ENCODE assay signal across 9 cellular contexts in the genomic region with DNA sequence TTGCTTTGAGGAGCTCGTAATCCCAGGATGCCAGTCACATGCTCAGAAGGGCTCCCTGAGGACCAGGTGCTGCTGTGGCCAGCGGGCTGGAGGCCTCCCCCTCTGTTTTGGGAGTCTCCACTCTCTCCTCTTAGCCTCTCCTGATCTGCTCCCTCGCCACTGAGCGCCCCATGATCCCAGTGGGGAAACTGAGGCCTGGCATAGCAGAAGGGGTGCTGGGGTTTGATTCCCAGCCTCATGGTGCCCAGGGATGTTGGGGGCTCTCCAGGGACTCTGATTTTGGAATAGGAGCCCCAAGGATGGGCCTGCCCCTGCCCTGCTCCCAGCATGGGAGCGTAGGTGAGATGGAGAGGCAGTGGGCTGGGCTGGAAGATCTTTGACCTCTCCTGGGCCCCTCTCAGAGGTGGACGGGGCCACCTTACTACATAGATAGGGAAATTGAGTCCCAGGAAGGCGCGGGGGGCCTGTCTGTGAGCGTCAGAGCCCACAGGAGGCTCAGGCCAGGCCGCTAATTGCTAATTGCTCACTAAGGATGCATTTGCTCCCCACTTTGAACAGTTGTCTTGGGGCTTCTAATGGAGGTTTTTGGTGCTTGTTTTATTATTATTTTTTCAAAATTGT. TPM values are rescaled to one million over a fixed set of nuclear protein-coding genes. Genes with fewer than 3 reads are reported as not detected.
DNase-seq lines count a peak whose midpoint lies in the region; ATAC-seq and TF ChIP-seq lines count a peak whose summit lies in the region.
"Had no signal": no experiment of that assay in that cellular context is flagged by ENCODE, and none has a peak within 500 bp of the region (broad histone marks: within the 10 kb centered on the region; RNA-seq: fewer than 3 reads in every experiment).

No MANE protein-coding gene starts in this region.

- peak overlapping the region; percentile 97 for H3K27ac ChIP-seq in CD4-positive, alpha-beta T cell (ENCODE audit: low read depth, low read length)
- H3K27ac ChIP-seq in KMS-11: peak overlapping the region; percentile 45
- H3K27ac ChIP-seq in coronary artery: peak overlapping the region in 1 of 2 donors; percentile 39

- no peak for ATAC-seq in CD4-positive, alpha-beta T cell (ENCODE audit: poor library complexity)

- H3K27me3 ChIP-seq in CD4-positive, alpha-beta T cell (ENCODE audit: control insufficient read depth, insufficient read depth, low read length): no peaks in the 10 kb centered on the region
- H3K27me3 ChIP-seq in KMS-11 (ENCODE audit: insufficient read depth, low read depth): no peaks in the 10 kb centered on the region
- H3K27me3 ChIP-seq: brain microvascular endothelial cell had no signal

- H3K9ac ChIP-seq in KMS-11: peak overlapping the region; percentile 72; the same call in 1 of the 2 replicates

- peak overlapping the region; percentile 62 for H3K4me2 ChIP-seq in KMS-11

- H2AFZ ChIP-seq in KMS-11 (ENCODE audit: low read depth): peak overlapping the region; percentile 54

- in situ Hi-C loops in GM13976 (cut with MboI; ENCODE audit: low sequenced_read_pairs, unreplicated experiment): no loop called here

- H3K79me2 ChIP-seq in KMS-11 (ENCODE audit: insufficient read depth, low read depth): no peaks in the 10 kb centered on the region; the same call in 1 of the 2 replicates

- no peaks in the 10 kb centered on the region for H3K27me3 Mint-ChIP-seq in CD4-positive, alpha-beta T cell
- peaks cover 4% of the 10 kb centered on the region for H3K27me3 Mint-ChIP-seq in nephron progenitor cell (ENCODE audit: low read depth, poor library complexity)

- H3K36me3 Mint-ChIP-seq in CD4-positive, alpha-beta T cell (ENCODE audit: low read depth): peaks cover 34% of the 10 kb centered on the region
- no peaks in the 10 kb centered on the region for H3K36me3 Mint-ChIP-seq in nephron progenitor cell (ENCODE audit: low read depth)

- H3K4me1 ChIP-seq in KMS-11 (ENCODE audit: low read depth, poor library complexity, severe bottlenecking): peaks cover 40% of the 10 kb centered on the region

- H3K36me3 ChIP-seq in KMS-11 (ENCODE audit: insufficient read depth): no peaks in the 10 kb centered on the region
- H3K36me3 ChIP-seq: brain microvascular endothelial cell had no signal

- no peaks in the 10 kb centered on the region for H4K20me1 ChIP-seq in KMS-11 (ENCODE audit: insufficient read depth)

- CTCF ChIA-PET in CD4-positive, alpha-beta T cell (lab: Charles Lee): interaction anchor here (1.0 to 1.9 kb wide), 8 partner anchors 9 to 541 kb away, joined by 3 to 16 read pairs (median 4); no protein-coding TSS in a partner anchor

- H3K27ac Mint-ChIP-seq in CD4-positive, alpha-beta T cell: peak overlapping the region; percentile 100
- H3K27ac Mint-ChIP-seq in nephron progenitor cell: peak overlapping the region; percentile 17

- H3K4me3 ChIP-seq in KMS-11 (IDR thresholded peaks at IDR 0.05; ENCODE audit: insufficient read depth, low read depth, low read length): no peak overlapping the region
- peak overlapping the region; percentile 64 for H3K4me3 ChIP-seq in coronary artery

- no peaks in the 10 kb centered on the region for H3K9me3 ChIP-seq in CD4-positive, alpha-beta T cell (ENCODE audit: control insufficient read depth, low read length)

- no peaks in the 10 kb centered on the region for H3K9me3 Mint-ChIP-seq in CD4-positive, alpha-beta T cell
- H3K9me3 Mint-ChIP-seq in nephron progenitor cell: no peaks in the 10 kb centered on the region

- intact Hi-C loops in CD4-positive, alpha-beta T cell (cut with DNase I, micrococcal nuclease): loop anchor here (1.0 to 10.0 kb wide), 11 partner anchors 8 to 481 kb away; a partner anchor contains a TSS

- TF ChIP-seq CTCF in CD4-positive, alpha-beta T cell (IDR thresholded peaks at IDR 0.05): no peak
- no peak for TF ChIP-seq CTCF in KMS-11 (conservative IDR thresholded peaks at IDR 0.05; ENCODE audit: low read depth, low read length)
- TF ChIP-seq CTCF in coronary artery (IDR thresholded peaks at IDR 0.05): no peak
- no peak for TF ChIP-seq CTCF in nephron progenitor cell (IDR thresholded peaks at IDR 0.05)
- TF ChIP-seq CTCF in GM13976 (IDR thresholded peaks at IDR 0.05; ENCODE audit: borderline replicate concordance, control extremely low read depth, extremely low read depth, insufficient read depth, missing control alignments): no peak

- peaks cover 66% of the 10 kb centered on the region for H3K4me1 Mint-ChIP-seq in CD4-positive, alpha-beta T cell (ENCODE audit: low read depth)
- peaks cover 47% of the 10 kb centered on the region for H3K4me1 Mint-ChIP-seq in nephron progenitor cell

- POLR2A ChIA-PET in CD4-positive, alpha-beta T cell (lab: Charles Lee): interaction anchor here (0.9 to 6.3 kb wide), 8 partner anchors 9 to 100 kb away, joined by 3 to 77 read pairs (median 10); no protein-coding TSS in a partner anchor

- no peak for TF ChIP-seq POLR2A in erythroblast (IDR thresholded peaks at IDR 0.05; ENCODE audit: low read length)

- peak overlapping the region; percentile 99 for H3K4me3 Mint-ChIP-seq in CD4-positive, alpha-beta T cell
- no peak overlapping the region for H3K4me3 Mint-ChIP-seq in nephron progenitor cell

- DNase-seq in CD4-positive, alpha-beta T cell: peak in 1 of 10 experiments; percentile 32
- no peak for DNase-seq in coronary artery (ENCODE audit: low spot score)
- no peak for DNase-seq in nephron progenitor cell
- no peak for DNase-seq in GM13976 (ENCODE audit: low spot score)
- DNase-seq in NCI-H146 (lab: John Stamatoyannopoulos, UW): no peak
- no peak for DNase-seq in erythroblast (lab: John Stamatoyannopoulos, UW)
- DNase-seq in DMS153 (lab: John Stamatoyannopoulos, UW): no peak

RNA-seq across cellular contexts. Expression of a gene that starts 0.5 kb away (rescaled TPM):
- total RNA-seq in CD4-positive, alpha-beta T cell: 100 to 1,000 TPM; 136 to 147 TPM
